Comparison of ENCODE assay signal across 4 cellular contexts in genomic region chr2:77029237-77029636, GRCh38.
A peak's percentile ranks its signal among the peaks of the same experiment; 100 is the strongest.
DNase-seq lines count a peak whose midpoint lies in the region; ATAC-seq and TF ChIP-seq lines count a peak whose summit lies in the region.
"Not testable (repeated sequence)": the region's sequence is repeated elsewhere in the genome, so short reads cannot be mapped to it uniquely, and the experiment has no call there.

No MANE protein-coding gene starts in this region.

- not testable (repeated sequence) for H3F3A ChIP-seq in neural cell (ENCODE audit: insufficient read depth, low read length, poor library complexity, severe bottlenecking)

- TF ChIP-seq RAD21 in liver (IDR thresholded peaks at IDR 0.05); neural cell (conservative IDR thresholded peaks at IDR 0.05): not testable (repeated sequence)

- peak overlapping the region; percentile 57 for H3K27ac Mint-ChIP-seq in endodermal cell

- H2AFZ ChIP-seq in neural cell (ENCODE audit: low read depth, low read length) = not testable (repeated sequence)

- H3K9me3 Mint-ChIP-seq in endodermal cell = not testable (repeated sequence)

- H3K4me1 ChIP-seq in endodermal cell (ENCODE audit: control insufficient read depth, insufficient read depth, low read length) = not testable (repeated sequence)
- peaks cover 0 to 12% (median 6%) of the 10 kb centered on the region in 4 donors for H3K4me1 ChIP-seq in liver (ENCODE audit: control insufficient read depth in 4 of 4, insufficient read depth in 4 of 4, low read length in 3 of 4)

- peaks cover 15% of the 10 kb centered on the region for H3K36me3 Mint-ChIP-seq in endodermal cell (ENCODE audit: low read depth)

- H3K4me3 ChIP-seq in endodermal cell (ENCODE audit: low read length); liver (ENCODE audit: low read depth in 1 of 3, low read length in 3 of 3); neural cell (ENCODE audit: low read length): not testable (repeated sequence)

- not testable (repeated sequence) for TF ChIP-seq CTCF in endodermal cell (conservative IDR thresholded peaks at IDR 0.05); liver (IDR thresholded peaks at IDR 0.05; ENCODE audit: low read depth, low read length, missing input control); neural cell (IDR thresholded peaks at IDR 0.05; ENCODE audit: poor library complexity, severe bottlenecking)

- H3K4me3 Mint-ChIP-seq in endodermal cell = not testable (repeated sequence)

- H3K27ac ChIP-seq in endodermal cell (ENCODE audit: low read depth, low read length); neural cell (ENCODE audit: low read length): not testable (repeated sequence)
- H3K27ac ChIP-seq in liver (ENCODE audit: low read depth in 1 of 2, low read length in 2 of 2) = peak overlapping the region in 1 of 2 donors; percentile 31

- not testable (repeated sequence) for H3K9ac ChIP-seq in endodermal cell (ENCODE audit: extremely low read depth, low read length, poor library complexity, severe bottlenecking); liver (ENCODE audit: low read depth in 1 of 2, low read length in 2 of 2); neural cell (ENCODE audit: low read length)

- WGBS in endodermal cell (ENCODE audit: insufficient coverage in 1 of 2, insufficient read length in 1 of 2), 2 experiments = 87 to 95% methylated on average over 4 to 5 of the region's 5 CpGs
- WGBS in liver = 65% methylated on average over 5 of the region's 5 CpGs

- not testable (repeated sequence) for H3K9me3 ChIP-seq in endodermal cell (ENCODE audit: control insufficient read depth, low read length); liver (ENCODE audit: control insufficient read depth in 4 of 4, low read length in 3 of 4); neural cell (ENCODE audit: low read length)

- H3K27me3 ChIP-seq in endodermal cell (ENCODE audit: control insufficient read depth, insufficient read depth, low read length, poor library complexity, severe bottlenecking); liver (ENCODE audit: control insufficient read depth in 4 of 4, insufficient read depth in 4 of 4, low read length in 3 of 4); neural cell (ENCODE audit: insufficient read depth, low read depth, low read length): not testable (repeated sequence)

- not testable (repeated sequence) for H3K79me2 ChIP-seq in neural cell (replicated peaks; ENCODE audit: insufficient read depth, low read length)

- ATAC-seq in left lobe of liver = not testable (repeated sequence)

- peak; percentile 69 for TF ChIP-seq EP300 in neural cell (conservative IDR thresholded peaks at IDR 0.05; ENCODE audit: poor library complexity, severe bottlenecking)

- DNase-seq in endodermal cell = not testable (repeated sequence)
- peak; percentile 44 for DNase-seq in left lobe of liver (ENCODE audit: low spot score)

- not testable (repeated sequence) for H3K9me2 ChIP-seq in neural cell (ENCODE audit: insufficient read depth, low read length)

- H3K36me3 ChIP-seq in endodermal cell (ENCODE audit: control insufficient read depth, insufficient read depth, low read length); liver (ENCODE audit: control insufficient read depth in 4 of 4, insufficient read depth in 3 of 4, low read depth in 1 of 4, low read length in 3 of 4); neural cell (ENCODE audit: insufficient read depth, low read length): not testable (repeated sequence)

- H3K27me3 Mint-ChIP-seq in endodermal cell (ENCODE audit: insufficient read depth) = not testable (repeated sequence)

- not testable (repeated sequence) for H3K4me2 ChIP-seq in neural cell (ENCODE audit: low read length)

- not testable (repeated sequence) for H4K20me1 ChIP-seq in neural cell (ENCODE audit: insufficient read depth)

- not testable (repeated sequence) for H3K4me1 Mint-ChIP-seq in endodermal cell

TF ChIP-seq in liver, 16 proteins besides CTCF, POLR2A, EP300 and RAD21:
- TF ChIP-seq SP1 (IDR thresholded peaks at IDR 0.05) = peak; percentile 40
- TF ChIP-seq HNF4G (IDR thresholded peaks at IDR 0.05) = peak; percentile 39
- peak in 1 of 2 donors; percentile 11 for TF ChIP-seq RXRA (IDR thresholded peaks at IDR 0.05)
- TF ChIP-seq HNF4A (conservative IDR thresholded peaks at IDR 0.05) = peak; percentile 74 to 80
TF ChIP-seq in liver: peak in this region for 4; not testable (repeated sequence) for 12.

TF ChIP-seq in neural cell, 6 proteins besides CTCF, POLR2A, EP300 and RAD21:
- TF ChIP-seq POLR2AphosphoS5 (IDR thresholded peaks at IDR 0.05) = peak; percentile 32
